Comparison of ENCODE assay signal across 32 cellular contexts in genomic region chr22:48559647-48560388, GRCh38.
"Had no signal": no experiment of that assay in that cellular context is flagged by ENCODE, and none has a peak within 500 bp of the region (broad histone marks: within the 10 kb centered on the region; RNA-seq: fewer than 3 reads in every experiment).

No MANE protein-coding gene starts in this region.

- DNase-seq: activated B cell treated with CpG ODN at 0.5 μM for 24 hours; activated CD4-positive, alpha-beta memory T cell treated with anti-CD3 and anti-CD28 coated beads for 36 hours; activated CD4-positive, alpha-beta T cell treated with anti-CD3 and anti-CD28 coated beads for 4 hours; activated CD4-positive, alpha-beta T cell treated with anti-CD3 and anti-CD28 coated beads, Interleukin-2, amount 10 ng/mL, durations not matched to agents 24 days and 14 days; activated CD4-positive, alpha-beta T cell treated with anti-CD3 and anti-CD28 coated beads, Interleukin-2, amount 50 U/mL, for 1 hour; activated CD4-positive, alpha-beta T cell treated with anti-CD3 and anti-CD28 coated beads, Interleukin-2, amount 50 U/mL, for 4 hours; activated CD4-positive, CD25-positive, alpha-beta regulatory T cell treated with anti-CD3 and anti-CD28 coated beads, Interleukin-2, amount 50 U/mL, for 72 hours; activated CD8-positive, alpha-beta memory T cell treated with anti-CD3 and anti-CD28 coated beads, Interleukin-2, amount 50 U/mL, for 4 hours; activated CD8-positive, alpha-beta T cell treated with anti-CD3 and anti-CD28 coated beads for 36 hours; activated effector memory CD4-positive, alpha-beta T cell treated with anti-CD3 and anti-CD28 coated beads, Interleukin-2, amount 50 U/mL, for 16 hours; activated gamma-delta T cell treated with Interleukin-2 at 50 U/mL for 16 hours; activated naive CD4-positive, alpha-beta T cell; activated naive CD4-positive, alpha-beta T cell treated with anti-CD3 and anti-CD28 coated beads for 36 hours; activated naive CD4-positive, alpha-beta T cell treated with anti-CD3 and anti-CD28 coated beads, Interleukin-2, amount 50 U/mL, for 16 hours; activated naive CD8-positive, alpha-beta T cell treated with anti-CD3 and anti-CD28 coated beads for 36 hours; activated T-cell treated with anti-CD3 and anti-CD28 coated beads for 4 hours; activated T-cell treated with anti-CD3 and anti-CD28 coated beads, Interleukin-2, amount 50 U/mL, for 1 hour; activated T-cell treated with anti-CD3 and anti-CD28 coated beads, Interleukin-2, amount 50 U/mL, for 4 hours; activated T-cell treated with anti-CD3 and anti-CD28 coated beads, Interleukin-2, amount 50 U/mL, for 72 hours; adrenal gland; amniotic stem cell; body of pancreas; brain microvascular endothelial cell; caudate nucleus; SW 1271; T-helper 1 cell; T-helper 2 cell; T-helper 9 cell had no signal

- ATAC-seq: activated CD8-positive, alpha-beta T cell treated with anti-CD3 and anti-CD28 coated beads for 36 hours; activated naive CD4-positive, alpha-beta T cell treated with anti-CD3 and anti-CD28 coated beads, Interleukin-2, amount 50 U/mL, for 72 hours; activated T-cell treated with anti-CD3 and anti-CD28 coated beads, Interleukin-2, amount 50 U/mL, for 4 hours; activated T-cell treated with anti-CD3 and anti-CD28 coated beads, Interleukin-2, amount 50 U/mL, for 72 hours; activated T-helper 17 cell treated with anti-CD3 and anti-CD28 coated beads, Interleukin-2, amount 50 U/mL, for 72 hours; body of pancreas had no signal

- H3K27me3 ChIP-seq: adrenal gland, body of pancreas, brain microvascular endothelial cell had no signal

- H3K9me3 ChIP-seq: adrenal gland, body of pancreas, breast epithelium had no signal

- H3K27ac ChIP-seq: adrenal gland, body of pancreas, brain microvascular endothelial cell, breast epithelium, VCaP had no signal

- H3K4me3 ChIP-seq: adrenal gland, body of pancreas, breast epithelium had no signal

- H3K4me1 ChIP-seq: adrenal gland, body of pancreas, breast epithelium had no signal

- H3K36me3 ChIP-seq: adrenal gland, brain microvascular endothelial cell, breast epithelium had no signal
